Comparison of ENCODE assay signal across 8 cellular contexts in the genomic region with DNA sequence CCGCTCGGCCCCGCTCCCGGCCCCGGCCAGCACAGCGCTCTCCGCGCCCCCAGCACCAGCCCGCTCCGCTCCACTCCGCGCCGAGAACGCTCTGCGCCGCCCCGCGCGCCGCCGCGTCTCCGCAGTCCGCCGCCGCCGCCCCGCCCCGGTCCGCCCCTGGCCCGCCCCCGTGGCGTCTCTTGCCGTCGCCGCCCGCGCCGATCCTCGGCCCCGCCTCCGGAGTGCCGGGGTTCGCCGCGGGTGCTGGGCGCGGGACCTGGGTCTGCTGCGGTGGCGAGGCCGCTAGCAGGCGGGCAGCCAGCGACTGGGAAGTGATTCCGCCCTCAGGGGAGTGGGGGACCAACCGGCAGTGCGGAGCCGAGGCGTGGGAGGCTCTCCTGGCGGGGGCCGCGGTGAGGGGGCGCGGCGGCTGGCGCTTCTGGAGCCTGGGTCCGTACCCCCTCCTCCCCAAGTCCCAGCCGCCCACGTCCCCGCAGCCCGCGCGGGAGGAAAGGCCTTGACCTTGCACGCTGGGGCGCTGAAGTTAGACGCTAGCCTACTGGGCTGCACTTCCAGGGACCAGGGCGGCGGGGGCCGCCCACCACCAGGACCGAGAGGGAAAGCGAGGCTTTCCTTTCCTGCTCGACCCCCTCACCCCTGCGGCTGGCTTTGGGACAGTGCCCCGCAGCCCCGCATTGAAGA. TPM values are rescaled to one million over a fixed set of nuclear protein-coding genes. Genes with fewer than 3 reads are reported as not detected.
DNase-seq lines count a peak whose midpoint lies in the region; ATAC-seq and TF ChIP-seq lines count a peak whose summit lies in the region.

A gene with protein sequence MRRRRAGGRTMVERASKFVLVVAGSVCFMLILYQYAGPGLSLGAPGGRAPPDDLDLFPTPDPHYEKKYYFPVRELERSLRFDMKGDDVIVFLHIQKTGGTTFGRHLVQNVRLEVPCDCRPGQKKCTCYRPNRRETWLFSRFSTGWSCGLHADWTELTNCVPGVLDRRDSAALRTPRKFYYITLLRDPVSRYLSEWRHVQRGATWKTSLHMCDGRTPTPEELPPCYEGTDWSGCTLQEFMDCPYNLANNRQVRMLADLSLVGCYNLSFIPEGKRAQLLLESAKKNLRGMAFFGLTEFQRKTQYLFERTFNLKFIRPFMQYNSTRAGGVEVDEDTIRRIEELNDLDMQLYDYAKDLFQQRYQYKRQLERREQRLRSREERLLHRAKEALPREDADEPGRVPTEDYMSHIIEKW (minus strand): TSS at position 93 of the 681 bp plus-strand sequence. CDS start 305 bp downstream, outside the sequence.

- H3K27ac ChIP-seq in KMS-11, result no peak within 1 kb of the TSS

- no peaks in the 10 kb centered on the region for H3K79me2 ChIP-seq in KMS-11 (ENCODE audit: insufficient read depth, low read depth)

- peak; percentile 55 for ATAC-seq in GM21737 (IDR thresholded peaks at IDR 0.05; ENCODE audit: unreplicated experiment)

- H3K4me2 ChIP-seq in KMS-11, result peak within 1 kb of the TSS; percentile 66

- H3K9me3 ChIP-seq in neuron (ENCODE audit: low read length), result no peaks in the 10 kb centered on the region

- H3K4me3 ChIP-seq in KMS-11 (IDR thresholded peaks at IDR 0.05; ENCODE audit: insufficient read depth, low read depth, low read length) (no peak within 1 kb of the TSS), neuron (ENCODE audit: low read length) (peak within 1 kb of the TSS; percentile 98)

- H4K20me1 ChIP-seq in KMS-11 (ENCODE audit: insufficient read depth), result no peaks in the 10 kb centered on the region

- DNase-seq in ELF-1 (ENCODE audit: low read depth, low spot score) (peak; percentile 59), SK-N-DZ (ENCODE audit: low spot score) (peak; percentile 74), foreskin melanocyte (peak; percentile 56), stromal cell of bone marrow (ENCODE audit: low read depth) (peak; percentile 68)
- peak; percentile 64 to 91 (median 78) for DNase-seq in activated naive CD4-positive, alpha-beta T cell (lab: John Stamatoyannopoulos, UW)

- H3K27me3 ChIP-seq in KMS-11 (ENCODE audit: insufficient read depth, low read depth) (no peaks in the 10 kb centered on the region), neuron (ENCODE audit: insufficient read depth, low read length) (no peaks in the 10 kb centered on the region)

- peak within 1 kb of the TSS; percentile 27; the same call in 1 of the 2 replicates for H3K9ac ChIP-seq in KMS-11

- H3K4me1 ChIP-seq in KMS-11 (ENCODE audit: low read depth, poor library complexity, severe bottlenecking) (no peaks in the 10 kb centered on the region), neuron (ENCODE audit: insufficient read depth, low read length) (peaks cover 51% of the 10 kb centered on the region)

- H3K36me3 ChIP-seq in KMS-11 (ENCODE audit: insufficient read depth) (no peaks in the 10 kb centered on the region), neuron (ENCODE audit: insufficient read depth, low read length) (peaks cover 23% of the 10 kb centered on the region)

- no peak for TF ChIP-seq CTCF in KMS-11 (conservative IDR thresholded peaks at IDR 0.05; ENCODE audit: low read depth, low read length)

- H2AFZ ChIP-seq in KMS-11 (ENCODE audit: low read depth), result peak within 1 kb of the TSS; percentile 44
- H2AFZ ChIP-seq in neuron (ENCODE audit: low read depth, low read length), result peak within 1 kb of the TSS; percentile 88

RNA-seq across cellular contexts. Expression of the gene that starts here (rescaled TPM):
- polyA plus RNA-seq in SK-N-DZ (2014; cell fraction: cytosol; rRNA removed), result 19.7 and 20.5 TPM in 2 replicates
- polyA plus RNA-seq in SK-N-DZ (2014; cell fraction: nucleus; rRNA removed), result 10.5 and 11.1 TPM in 2 replicates
